22 cellular contexts compared by ENCODE assay signal in genomic region chr3:46489875-46490274, GRCh38. TPM values are rescaled to one million over a fixed set of nuclear protein-coding genes. Genes with fewer than 3 reads are reported as not detected.
DNase-seq lines count a peak whose midpoint lies in the region; ATAC-seq and TF ChIP-seq lines count a peak whose summit lies in the region.
"Had no signal": no experiment of that assay in that cellular context is flagged by ENCODE, and none has a peak within 500 bp of the region (broad histone marks: within the 10 kb centered on the region; RNA-seq: fewer than 3 reads in every experiment).

No MANE protein-coding gene starts in this region.

- no peak overlapping the region for H3K4me3 Mint-ChIP-seq in T-cell
- H3K4me3 Mint-ChIP-seq: activated naive CD4-positive, alpha-beta T cell treated with anti-CD3 and anti-CD28 coated beads, Interleukin-2, amount 50 U/mL, for 24 hours; type B pancreatic cell had no signal

- CTCF ChIA-PET in T-cell (lab: Charles Lee): interaction anchor here (0.6 to 4.0 kb wide), 13 partner anchors 9 to 203 kb away, joined by 3 to 54 read pairs (median 6); partner anchors contain the start of gene ALS2CL (in 1 of the 2)

- no peaks in the 10 kb centered on the region for H3K36me3 ChIP-seq in GM23248 (ENCODE audit: low read depth)
- H3K36me3 ChIP-seq: heart right ventricle, prostate gland had no signal

- ATAC-seq in T-cell (replicated peaks in 1 of 4) (peak in 1 of 4 experiments; percentile 36), esophagus mucosa (no peak), HG03095 (IDR thresholded peaks at IDR 0.05; ENCODE audit: unreplicated experiment) (no peak)
- ATAC-seq: HCT116 had no signal

- no peak overlapping the region for H3K4me3 ChIP-seq in GM23248
- H3K4me3 ChIP-seq: heart right ventricle, PC-9, prostate gland had no signal

- no peak overlapping the region for H3K27ac ChIP-seq in GM23248
- H3K27ac ChIP-seq: HL-60, PC-9, prostate gland had no signal

- H3K27me3 ChIP-seq in GM23248 (replicated peaks; ENCODE audit: insufficient read depth): 0 out of 2 replicates have a peak, but pooled peaks cover 3% of the 10 kb centered on the region
- H3K27me3 ChIP-seq: heart right ventricle had no signal

- no peaks in the 10 kb centered on the region for H3K9me3 Mint-ChIP-seq in T-cell
- H3K9me3 Mint-ChIP-seq: activated naive CD4-positive, alpha-beta T cell treated with anti-CD3 and anti-CD28 coated beads, Interleukin-2, amount 50 U/mL, for 24 hours; central memory CD8-positive, alpha-beta T cell; type B pancreatic cell had no signal

- no peaks in the 10 kb centered on the region for H4K20me1 ChIP-seq in GM23248 (ENCODE audit: insufficient read depth)

- peak overlapping the region; percentile 48 to 79 for H3K27ac Mint-ChIP-seq in T-cell
- H3K27ac Mint-ChIP-seq: activated naive CD4-positive, alpha-beta T cell treated with anti-CD3 and anti-CD28 coated beads, Interleukin-2, amount 50 U/mL, for 24 hours; type B pancreatic cell had no signal

- 33% methylated on average over 1 of the region's 1 CpG for WGBS in GM23248 (ENCODE audit: low coverage in 1 of 2, low lambda C conversion rate in 2 of 2, missing lambda C conversion rate in 2 of 2), 2 experiments

- POLR2A ChIA-PET in T-cell (lab: Charles Lee): no interaction called here

- no peaks in the 10 kb centered on the region for H3K9me3 ChIP-seq in GM23248 (ENCODE audit: low read depth)
- H3K9me3 ChIP-seq: heart right ventricle, prostate gland had no signal

- H3K79me2 ChIP-seq in GM23248 (ENCODE audit: insufficient read depth): no peaks in the 10 kb centered on the region

- peaks cover 19 to 26% (median 19%) of the 10 kb centered on the region in 3 donors for H3K4me1 Mint-ChIP-seq in T-cell

- in situ Hi-C loops in GM23248 (cut with MboI): loop anchor here (10.0 kb wide), 1 partner anchor 145 kb away; no protein-coding TSS in a partner anchor
- in situ Hi-C loops in GM13977 (cut with MboI; ENCODE audit: low pct_unique_long_range_greater_than_20kb, low sequenced_read_pairs, unreplicated experiment): loop anchor here (5.0 to 10.0 kb wide), 2 partner anchors 72 to 145 kb away; no protein-coding TSS in a partner anchor

- no peak overlapping the region for H3K9ac ChIP-seq in GM23248

- 0 out of 2 replicates have a peak, but pooled peaks cover 8% of the 10 kb centered on the region for H3K4me1 ChIP-seq in GM23248 (ENCODE audit: insufficient read depth)
- H3K4me1 ChIP-seq: prostate gland had no signal

- H3K27me3 Mint-ChIP-seq in T-cell: no peaks in the 10 kb centered on the region
- H3K27me3 Mint-ChIP-seq: central memory CD8-positive, alpha-beta T cell had no signal

- no peak for TF ChIP-seq CTCF in GM13977 (IDR thresholded peaks at IDR 0.05; ENCODE audit: extremely low read depth, insufficient read depth, missing control alignments)

- H3F3A ChIP-seq in GM23248 (ENCODE audit: insufficient read depth): peaks cover 11% of the 10 kb centered on the region; the same call in 1 of the 2 replicates

- no peak overlapping the region for H2AFZ ChIP-seq in GM23248
- H2AFZ ChIP-seq: PC-9 had no signal

- no peak overlapping the region for H3K4me2 ChIP-seq in GM23248 (ENCODE audit: unreplicated experiment)
- H3K4me2 ChIP-seq: PC-9 had no signal

- DNase-seq in A172 (ENCODE audit: low spot score) (peak; percentile 50), GM23248 (peak; percentile 53), T-cell (no peak), hepatic stellate cell (ENCODE audit: low spot score) (peak; percentile 55), GM13977 (ENCODE audit: low spot score) (no peak), DMS153 treated with DMSO at 0.1 percent for 48 hours (lab: John Stamatoyannopoulos, UW; ENCODE audit: unreplicated experiment) (no peak)
- DNase-seq: activated CD4-positive, CD25-positive, alpha-beta regulatory T cell; heart right ventricle; left cardiac atrium; NCI-H187 treated with DMSO at 0.1 percent for 48 hours; NCI-H524 treated with DMSO at 0.1 percent for 48 hours; PC-9; stimulated activated CD4-positive, alpha-beta T cell treated with anti-CD3 and anti-CD28 coated beads, Interleukin-2, amount 100 ng/mL, for 24 hours; T-helper 1 cell had no signal

- H3K36me3 Mint-ChIP-seq in T-cell: no peaks in the 10 kb centered on the region
- H3K36me3 Mint-ChIP-seq: activated naive CD4-positive, alpha-beta T cell treated with anti-CD3 and anti-CD28 coated beads, Interleukin-2, amount 50 U/mL, for 24 hours; type B pancreatic cell had no signal

- H3K9me2 ChIP-seq in GM23248 (ENCODE audit: insufficient read depth): no peaks in the 10 kb centered on the region

RNA-seq across cellular contexts. Expression of gene RTP3, which starts 7.9 kb away (rescaled TPM):
- not detected in 2 replicates for total RNA-seq in A172 (2014; rRNA removed; shearing (Covaris generic))
- total RNA-seq in GM23248 (2014; rRNA removed; shearing (Covaris generic)): not detected in 2 replicates
- polyA plus RNA-seq in GM23248 (2016; fragmentation: Nextera tagmentation; extraction: Ambion mirVana): not detected in 2 replicates
- not detected for total RNA-seq in T-cell
- total RNA-seq in esophagus mucosa: not detected
- total RNA-seq: heart right ventricle, left cardiac atrium, PC-9 had no signal
- polyA plus RNA-seq: heart right ventricle had no signal

RNA-seq across cellular contexts. Expression of gene LTF, which starts 25.2 kb away (rescaled TPM):
- not detected in 2 replicates for total RNA-seq in A172 (2014; rRNA removed; shearing (Covaris generic))
- not detected in 2 replicates for total RNA-seq in GM23248 (2014; rRNA removed; shearing (Covaris generic))
- polyA plus RNA-seq in GM23248 (2016; fragmentation: Nextera tagmentation; extraction: Ambion mirVana): not detected in 2 replicates
- total RNA-seq in T-cell (under 1 TPM in 1 of 5 donors, not detected in 4; 0.16 TPM), esophagus mucosa (108 TPM)
- total RNA-seq: PC-9 had no signal

Comparison
In these comparisons a context has a peak if more than half of its experiments do, and no peak if none do; other contexts are left out.
1. DNase-seq: peak in A172 (single experiment), GM23248 (single experiment) and hepatic stellate cell (single experiment); none in T-cell (0 of 34), GM13977 (single experiment) and DMS153 treated with DMSO at 0.1 percent for 48 hours (single experiment).
2. RNA of gene LTF, which starts 25.2 kb away (total RNA-seq): 108 TPM in esophagus mucosa (single experiment); not detected in A172, not detected in GM23248 and 0.16 TPM in T-cell; every median in the first group is over 10 times any median in the second.